9 cellular contexts compared by ENCODE assay signal in genomic region chr9:128550226-128550625, GRCh38. TPM values are rescaled to one million over a fixed set of nuclear protein-coding genes. Genes with fewer than 3 reads are reported as not detected.
DNase-seq lines count a peak whose midpoint lies in the region; ATAC-seq, FAIRE-seq and TF ChIP-seq lines count a peak whose summit lies in the region.
"Had no signal": no experiment of that assay in that cellular context is flagged by ENCODE, and none has a peak within 500 bp of the region (broad histone marks: within the 10 kb centered on the region; RNA-seq: fewer than 3 reads in every experiment).

No MANE protein-coding gene starts in this region.

- FAIRE-seq in D721Med (lab: Jason Lieb, UNC) (no peak), pancreas (lab: Jason Lieb, UNC) (no peak)
- FAIRE-seq: bronchial epithelial cell had no signal

- H3K27ac ChIP-seq in brain microvascular endothelial cell, result peak overlapping the region; percentile 78
- peak overlapping the region; percentile 82 to 99 (median 90) for H3K27ac ChIP-seq in thyroid gland
- no peak overlapping the region for H3K27ac ChIP-seq in pancreas

- no peak for TF ChIP-seq POLR2A in thyroid gland (IDR thresholded peaks at IDR 0.05)

- H2AFZ ChIP-seq in neuron (ENCODE audit: low read depth, low read length), result peak overlapping the region; percentile 90

- peaks cover 32% of the 10 kb centered on the region for H3K4me1 ChIP-seq in neuron (ENCODE audit: insufficient read depth, low read length)
- peaks cover 38 to 44% of the 10 kb centered on the region in 2 donors for H3K4me1 ChIP-seq in thyroid gland
- H3K4me1 ChIP-seq in pancreas, result peaks cover 0 to 18% (median 9%) of the 10 kb centered on the region in 3 donors

- no peak for ATAC-seq in pancreas

- intact Hi-C loops in thyroid gland (cut with DNase I), result no loop called here
- intact Hi-C loops in pancreas (cut with DNase I), result no loop called here

- TF ChIP-seq CTCF in brain microvascular endothelial cell (IDR thresholded peaks at IDR 0.05; ENCODE audit: low read depth, low read length, missing control alignments) (no peak), thyroid gland (IDR thresholded peaks at IDR 0.05) (no peak), D721Med (IDR thresholded peaks at IDR 0.05; ENCODE audit: insufficient read depth, missing control alignments) (no peak), pancreas (IDR thresholded peaks at IDR 0.05) (no peak)

- peak; percentile 65 for DNase-seq in activated CD8-positive, alpha-beta memory T cell treated with anti-CD3 and anti-CD28 coated beads for 24 hours
- no peak for DNase-seq in activated CD8-positive, alpha-beta memory T cell treated with anti-CD3 and anti-CD28 coated beads, Interleukin-2, amount 50 U/mL, for 4 hours
- DNase-seq in brain microvascular endothelial cell (no peak), thyroid gland (no peak), D721Med (ENCODE audit: insufficient read length, low spot score) (no peak), kidney tubule cell (ENCODE audit: low spot score) (no peak), pancreas (no peak)

- WGBS in thyroid gland, 2 donors, result 43 to 50% methylated on average over 2 of the region's 2 CpGs
- WGBS in pancreas, 2 donors, result 73 to 85% methylated on average over 2 of the region's 2 CpGs

- in situ Hi-C loops in brain microvascular endothelial cell (cut with HindIII; ENCODE audit: low pct_ligation_motif_present, low sequenced_read_pairs), result no loop called here

- H3K9me3 ChIP-seq in neuron (ENCODE audit: low read length), result no peaks in the 10 kb centered on the region
- no peaks in the 10 kb centered on the region for H3K9me3 ChIP-seq in thyroid gland
- no peaks in the 10 kb centered on the region for H3K9me3 ChIP-seq in pancreas

- H3K27me3 ChIP-seq in brain microvascular endothelial cell (replicated peaks), result no peaks in the 10 kb centered on the region
- no peaks in the 10 kb centered on the region for H3K27me3 ChIP-seq in neuron (ENCODE audit: insufficient read depth, low read length)
- no peaks in the 10 kb centered on the region for H3K27me3 ChIP-seq in thyroid gland
- no peaks in the 10 kb centered on the region for H3K27me3 ChIP-seq in pancreas

- no peaks in the 10 kb centered on the region for H3K36me3 ChIP-seq in brain microvascular endothelial cell (replicated peaks)
- no peaks in the 10 kb centered on the region for H3K36me3 ChIP-seq in neuron (ENCODE audit: insufficient read depth, low read length)
- H3K36me3 ChIP-seq in thyroid gland, result no peaks in the 10 kb centered on the region
- no peaks in the 10 kb centered on the region for H3K36me3 ChIP-seq in pancreas

- H3K4me3 ChIP-seq in brain microvascular endothelial cell (ENCODE audit: low read depth, low read length) (no peak overlapping the region), neuron (ENCODE audit: low read length) (peak overlapping the region; percentile 87), thyroid gland (replicated peaks in 1 of 3) (no peak overlapping the region), pancreas (no peak overlapping the region)

RNA-seq across cellular contexts. Expression of gene SPTAN1, which starts 2.2 kb away (rescaled TPM):
- total RNA-seq in thyroid gland, result 100 to 1,000 TPM; 189 to 307 (median 278) TPM
- 100 to 1,000 TPM in 2 of 6 donors, 10 to 100 TPM in 4; 58.6 to 155 (median 77.1) TPM for total RNA-seq in pancreas
- polyA plus RNA-seq in pancreas, result 100 to 1,000 TPM; 123 to 143 TPM

RNA-seq across cellular contexts. Expression of gene GLE1, which starts 45.7 kb away (rescaled TPM):
- total RNA-seq in thyroid gland (10 to 100 TPM; 24.1 to 30.3 (median 25.5) TPM), pancreas (10 to 100 TPM in 1 of 6 donors, 1 to 10 TPM in 5; 4.8 to 11.1 (median 8.0) TPM)
- 10 to 100 TPM in 1 of 2 donors, 1 to 10 TPM in 1; 5.1 to 11.2 TPM for polyA plus RNA-seq in pancreas

Comparison
In these comparisons a context has a peak if more than half of its experiments do, and no peak if none do; other contexts are left out.
1. H3K27ac ChIP-seq: peak in brain microvascular endothelial cell (single experiment) and thyroid gland (3 of 3); none in pancreas (0 of 4).